ENCODE assay signal across 1 cellular context in the genomic region with DNA sequence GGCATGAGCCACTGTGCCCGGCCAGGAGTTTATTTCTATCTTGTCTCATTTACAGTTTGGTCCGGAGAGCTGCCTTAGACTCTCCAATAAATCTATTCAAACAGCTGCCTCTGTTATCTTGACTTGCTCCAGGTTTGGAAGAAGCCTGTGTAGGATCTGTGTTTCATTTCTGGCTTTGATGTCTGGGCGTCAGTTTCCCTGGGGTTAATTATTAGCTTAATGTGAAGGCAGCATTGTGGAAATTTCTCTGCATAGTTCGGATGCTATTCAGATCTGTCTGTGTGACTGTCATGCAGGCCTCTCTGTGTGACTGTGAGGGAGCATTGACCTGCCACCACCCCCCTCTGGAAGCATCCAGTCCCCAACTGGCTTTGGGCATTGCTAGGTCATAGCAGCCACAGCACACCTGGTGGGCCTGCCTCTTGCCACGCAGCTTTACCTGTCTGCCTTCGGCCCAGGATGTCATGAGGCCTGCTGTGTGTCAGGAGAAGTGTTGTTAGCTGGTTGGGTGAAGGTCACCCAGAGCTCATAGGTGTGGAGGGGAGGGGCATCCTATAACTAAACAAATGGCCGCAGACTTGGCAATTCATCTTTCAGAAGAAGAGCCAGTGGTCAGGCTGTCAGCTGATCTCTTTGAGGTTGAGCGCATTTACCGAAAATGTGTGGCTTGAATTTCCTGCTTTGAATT.
A peak's percentile ranks its signal among the peaks of the same experiment; 100 is the strongest.
TF ChIP-seq lines count a peak whose summit lies in the region.

No MANE protein-coding gene starts in this region.

TF ChIP-seq in HepG2, 621 proteins besides CTCF, POLR2A, EP300 and RAD21 (continued from another document and continues in another):
- TF ChIP-seq, protein P1, sequence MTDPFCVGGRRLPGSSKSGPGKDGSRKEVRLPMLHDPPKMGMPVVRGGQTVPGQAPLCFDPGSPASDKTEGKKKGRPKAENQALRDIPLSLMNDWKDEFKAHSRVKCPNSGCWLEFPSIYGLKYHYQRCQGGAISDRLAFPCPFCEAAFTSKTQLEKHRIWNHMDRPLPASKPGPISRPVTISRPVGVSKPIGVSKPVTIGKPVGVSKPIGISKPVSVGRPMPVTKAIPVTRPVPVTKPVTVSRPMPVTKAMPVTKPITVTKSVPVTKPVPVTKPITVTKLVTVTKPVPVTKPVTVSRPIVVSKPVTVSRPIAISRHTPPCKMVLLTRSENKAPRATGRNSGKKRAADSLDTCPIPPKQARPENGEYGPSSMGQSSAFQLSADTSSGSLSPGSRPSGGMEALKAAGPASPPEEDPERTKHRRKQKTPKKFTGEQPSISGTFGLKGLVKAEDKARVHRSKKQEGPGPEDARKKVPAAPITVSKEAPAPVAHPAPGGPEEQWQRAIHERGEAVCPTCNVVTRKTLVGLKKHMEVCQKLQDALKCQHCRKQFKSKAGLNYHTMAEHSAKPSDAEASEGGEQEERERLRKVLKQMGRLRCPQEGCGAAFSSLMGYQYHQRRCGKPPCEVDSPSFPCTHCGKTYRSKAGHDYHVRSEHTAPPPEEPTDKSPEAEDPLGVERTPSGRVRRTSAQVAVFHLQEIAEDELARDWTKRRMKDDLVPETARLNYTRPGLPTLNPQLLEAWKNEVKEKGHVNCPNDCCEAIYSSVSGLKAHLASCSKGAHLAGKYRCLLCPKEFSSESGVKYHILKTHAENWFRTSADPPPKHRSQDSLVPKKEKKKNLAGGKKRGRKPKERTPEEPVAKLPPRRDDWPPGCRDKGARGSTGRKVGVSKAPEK (CRISPR knock-in tag; IDR thresholded peaks at IDR 0.05; ENCODE audit: borderline replicate concordance) = no peak
- TF ChIP-seq ARHGAP35 (CRISPR knock-in tag; IDR thresholded peaks at IDR 0.05; ENCODE audit: borderline replicate concordance) (no peak), MBD4 (IDR thresholded peaks at IDR 0.05; ENCODE audit: borderline replicate concordance, low read length) (no peak), ZSCAN22 (CRISPR knock-in tag; IDR thresholded peaks at IDR 0.05) (no peak), ZSCAN30 (CRISPR knock-in tag; IDR thresholded peaks at IDR 0.05) (no peak), RXRA (CRISPR knock-in tag; IDR thresholded peaks at IDR 0.05) (peak; percentile 94), NFIC (IDR thresholded peaks at IDR 0.05; ENCODE audit: low read length) (no peak), YY1 (IDR thresholded peaks at IDR 0.05; ENCODE audit: insufficient read depth, insufficient replicate concordance, low read depth, low read length) (peak; percentile 42), KLF15 (CRISPR knock-in tag; IDR thresholded peaks at IDR 0.05; ENCODE audit: borderline replicate concordance) (no peak), ZNF7 (CRISPR knock-in tag; IDR thresholded peaks at IDR 0.05) (no peak), POLR2AphosphoS2 (IDR thresholded peaks at IDR 0.05; ENCODE audit: low read depth, low read length) (no peak), NFKBIZ (CRISPR knock-in tag; IDR thresholded peaks at IDR 0.05) (no peak), YEATS4 (CRISPR knock-in tag; IDR thresholded peaks at IDR 0.05; ENCODE audit: borderline replicate concordance) (peak; percentile 47; the same call in 1 of the 2 replicates), ZNF891 (CRISPR knock-in tag; IDR thresholded peaks at IDR 0.05) (no peak), ZNF329 (CRISPR knock-in tag; IDR thresholded peaks at IDR 0.05; ENCODE audit: low read depth) (no peak), HOXA7 (CRISPR knock-in tag; IDR thresholded peaks at IDR 0.05) (no peak), SRY (CRISPR knock-in tag; IDR thresholded peaks at IDR 0.05) (no peak), ZNF567 (CRISPR knock-in tag; IDR thresholded peaks at IDR 0.05; ENCODE audit: borderline replicate concordance) (no peak), ZNF720 (CRISPR knock-in tag; IDR thresholded peaks at IDR 0.05) (no peak), ZNF383 (CRISPR knock-in tag; IDR thresholded peaks at IDR 0.05; ENCODE audit: borderline replicate concordance) (no peak), CC2D1A (CRISPR knock-in tag; IDR thresholded peaks at IDR 0.05) (no peak), JDP2 (CRISPR knock-in tag; IDR thresholded peaks at IDR 0.05; ENCODE audit: borderline replicate concordance) (no peak), PCBP2 (optimal IDR thresholded peaks at IDR 0.05; ENCODE audit: low read depth, low read length, poor library complexity, severe bottlenecking) (no peak), MTA3 (CRISPR knock-in tag; IDR thresholded peaks at IDR 0.05) (no peak), PPARG (CRISPR knock-in tag; conservative IDR thresholded peaks at IDR 0.05) (peak; percentile 53), ZFP36L2 (CRISPR knock-in tag; IDR thresholded peaks at IDR 0.05) (no peak), CHCHD3 (CRISPR knock-in tag; IDR thresholded peaks at IDR 0.05) (no peak), ZNF746 (CRISPR knock-in tag; IDR thresholded peaks at IDR 0.05) (peak; percentile 22; the same call in 1 of the 2 replicates), ZBTB3 (CRISPR knock-in tag; IDR thresholded peaks at IDR 0.05; ENCODE audit: borderline replicate concordance, low read depth) (no peak), SRSF1 (optimal IDR thresholded peaks at IDR 0.05; ENCODE audit: low read depth, low read length) (no peak), HMGA1 (CRISPR knock-in tag; conservative IDR thresholded peaks at IDR 0.05) (no peak), ZBTB38 (CRISPR knock-in tag; IDR thresholded peaks at IDR 0.05) (peak; percentile 61; the same call in 1 of the 2 replicates), SIN3A (IDR thresholded peaks at IDR 0.05; ENCODE audit: borderline replicate concordance, low read depth, low read length) (peak; percentile 73; the same call in 1 of the 2 replicates), ZNF234 (CRISPR knock-in tag; conservative IDR thresholded peaks at IDR 0.05) (no peak), MAF1 (CRISPR knock-in tag; IDR thresholded peaks at IDR 0.05; ENCODE audit: borderline replicate concordance) (no peak), ZNF552 (CRISPR knock-in tag; IDR thresholded peaks at IDR 0.05; ENCODE audit: borderline replicate concordance) (0 out of 2 replicates have a peak, but pooled peaks have one; percentile 14), ESRRA (CRISPR knock-in tag; IDR thresholded peaks at IDR 0.05; ENCODE audit: low read depth) (no peak)
- TF ChIP-seq, protein P2, sequence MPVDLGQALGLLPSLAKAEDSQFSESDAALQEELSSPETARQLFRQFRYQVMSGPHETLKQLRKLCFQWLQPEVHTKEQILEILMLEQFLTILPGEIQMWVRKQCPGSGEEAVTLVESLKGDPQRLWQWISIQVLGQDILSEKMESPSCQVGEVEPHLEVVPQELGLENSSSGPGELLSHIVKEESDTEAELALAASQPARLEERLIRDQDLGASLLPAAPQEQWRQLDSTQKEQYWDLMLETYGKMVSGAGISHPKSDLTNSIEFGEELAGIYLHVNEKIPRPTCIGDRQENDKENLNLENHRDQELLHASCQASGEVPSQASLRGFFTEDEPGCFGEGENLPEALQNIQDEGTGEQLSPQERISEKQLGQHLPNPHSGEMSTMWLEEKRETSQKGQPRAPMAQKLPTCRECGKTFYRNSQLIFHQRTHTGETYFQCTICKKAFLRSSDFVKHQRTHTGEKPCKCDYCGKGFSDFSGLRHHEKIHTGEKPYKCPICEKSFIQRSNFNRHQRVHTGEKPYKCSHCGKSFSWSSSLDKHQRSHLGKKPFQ (CRISPR knock-in tag; IDR thresholded peaks at IDR 0.05; ENCODE audit: insufficient replicate concordance) = no peak
- TF ChIP-seq, protein P3, sequence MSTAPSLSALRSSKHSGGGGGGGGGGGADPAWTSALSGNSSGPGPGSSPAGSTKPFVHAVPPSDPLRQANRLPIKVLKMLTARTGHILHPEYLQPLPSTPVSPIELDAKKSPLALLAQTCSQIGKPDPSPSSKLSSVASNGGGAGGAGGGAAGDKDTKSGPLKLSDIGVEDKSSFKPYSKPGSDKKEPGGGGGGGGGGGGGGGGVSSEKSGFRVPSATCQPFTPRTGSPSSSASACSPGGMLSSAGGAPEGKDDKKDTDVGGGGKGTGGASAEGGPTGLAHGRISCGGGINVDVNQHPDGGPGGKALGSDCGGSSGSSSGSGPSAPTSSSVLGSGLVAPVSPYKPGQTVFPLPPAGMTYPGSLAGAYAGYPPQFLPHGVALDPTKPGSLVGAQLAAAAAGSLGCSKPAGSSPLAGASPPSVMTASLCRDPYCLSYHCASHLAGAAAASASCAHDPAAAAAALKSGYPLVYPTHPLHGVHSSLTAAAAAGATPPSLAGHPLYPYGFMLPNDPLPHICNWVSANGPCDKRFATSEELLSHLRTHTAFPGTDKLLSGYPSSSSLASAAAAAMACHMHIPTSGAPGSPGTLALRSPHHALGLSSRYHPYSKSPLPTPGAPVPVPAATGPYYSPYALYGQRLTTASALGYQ (CRISPR knock-in tag; IDR thresholded peaks at IDR 0.05) = no peak; the same call in 1 of the 2 replicates
- TF ChIP-seq, protein P4, sequence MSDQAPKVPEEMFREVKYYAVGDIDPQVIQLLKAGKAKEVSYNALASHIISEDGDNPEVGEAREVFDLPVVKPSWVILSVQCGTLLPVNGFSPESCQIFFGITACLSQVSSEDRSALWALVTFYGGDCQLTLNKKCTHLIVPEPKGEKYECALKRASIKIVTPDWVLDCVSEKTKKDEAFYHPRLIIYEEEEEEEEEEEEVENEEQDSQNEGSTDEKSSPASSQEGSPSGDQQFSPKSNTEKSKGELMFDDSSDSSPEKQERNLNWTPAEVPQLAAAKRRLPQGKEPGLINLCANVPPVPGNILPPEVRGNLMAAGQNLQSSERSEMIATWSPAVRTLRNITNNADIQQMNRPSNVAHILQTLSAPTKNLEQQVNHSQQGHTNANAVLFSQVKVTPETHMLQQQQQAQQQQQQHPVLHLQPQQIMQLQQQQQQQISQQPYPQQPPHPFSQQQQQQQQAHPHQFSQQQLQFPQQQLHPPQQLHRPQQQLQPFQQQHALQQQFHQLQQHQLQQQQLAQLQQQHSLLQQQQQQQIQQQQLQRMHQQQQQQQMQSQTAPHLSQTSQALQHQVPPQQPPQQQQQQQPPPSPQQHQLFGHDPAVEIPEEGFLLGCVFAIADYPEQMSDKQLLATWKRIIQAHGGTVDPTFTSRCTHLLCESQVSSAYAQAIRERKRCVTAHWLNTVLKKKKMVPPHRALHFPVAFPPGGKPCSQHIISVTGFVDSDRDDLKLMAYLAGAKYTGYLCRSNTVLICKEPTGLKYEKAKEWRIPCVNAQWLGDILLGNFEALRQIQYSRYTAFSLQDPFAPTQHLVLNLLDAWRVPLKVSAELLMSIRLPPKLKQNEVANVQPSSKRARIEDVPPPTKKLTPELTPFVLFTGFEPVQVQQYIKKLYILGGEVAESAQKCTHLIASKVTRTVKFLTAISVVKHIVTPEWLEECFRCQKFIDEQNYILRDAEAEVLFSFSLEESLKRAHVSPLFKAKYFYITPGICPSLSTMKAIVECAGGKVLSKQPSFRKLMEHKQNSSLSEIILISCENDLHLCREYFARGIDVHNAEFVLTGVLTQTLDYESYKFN (CRISPR knock-in tag; conservative IDR thresholded peaks at IDR 0.05) = peak; percentile 90
- TF ChIP-seq, protein P5, sequence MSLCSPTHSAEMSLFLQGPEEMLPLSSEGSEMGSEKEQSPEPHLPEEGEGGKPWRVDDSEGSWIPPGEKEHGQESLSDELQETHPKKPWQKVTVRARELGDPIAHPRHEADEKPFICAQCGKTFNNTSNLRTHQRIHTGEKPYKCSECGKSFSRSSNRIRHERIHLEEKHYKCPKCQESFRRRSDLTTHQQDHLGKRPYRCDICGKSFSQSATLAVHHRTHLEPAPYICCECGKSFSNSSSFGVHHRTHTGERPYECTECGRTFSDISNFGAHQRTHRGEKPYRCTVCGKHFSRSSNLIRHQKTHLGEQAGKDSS (CRISPR knock-in tag; IDR thresholded peaks at IDR 0.05; ENCODE audit: borderline replicate concordance, low read depth) = no peak
- TF ChIP-seq, protein P6, sequence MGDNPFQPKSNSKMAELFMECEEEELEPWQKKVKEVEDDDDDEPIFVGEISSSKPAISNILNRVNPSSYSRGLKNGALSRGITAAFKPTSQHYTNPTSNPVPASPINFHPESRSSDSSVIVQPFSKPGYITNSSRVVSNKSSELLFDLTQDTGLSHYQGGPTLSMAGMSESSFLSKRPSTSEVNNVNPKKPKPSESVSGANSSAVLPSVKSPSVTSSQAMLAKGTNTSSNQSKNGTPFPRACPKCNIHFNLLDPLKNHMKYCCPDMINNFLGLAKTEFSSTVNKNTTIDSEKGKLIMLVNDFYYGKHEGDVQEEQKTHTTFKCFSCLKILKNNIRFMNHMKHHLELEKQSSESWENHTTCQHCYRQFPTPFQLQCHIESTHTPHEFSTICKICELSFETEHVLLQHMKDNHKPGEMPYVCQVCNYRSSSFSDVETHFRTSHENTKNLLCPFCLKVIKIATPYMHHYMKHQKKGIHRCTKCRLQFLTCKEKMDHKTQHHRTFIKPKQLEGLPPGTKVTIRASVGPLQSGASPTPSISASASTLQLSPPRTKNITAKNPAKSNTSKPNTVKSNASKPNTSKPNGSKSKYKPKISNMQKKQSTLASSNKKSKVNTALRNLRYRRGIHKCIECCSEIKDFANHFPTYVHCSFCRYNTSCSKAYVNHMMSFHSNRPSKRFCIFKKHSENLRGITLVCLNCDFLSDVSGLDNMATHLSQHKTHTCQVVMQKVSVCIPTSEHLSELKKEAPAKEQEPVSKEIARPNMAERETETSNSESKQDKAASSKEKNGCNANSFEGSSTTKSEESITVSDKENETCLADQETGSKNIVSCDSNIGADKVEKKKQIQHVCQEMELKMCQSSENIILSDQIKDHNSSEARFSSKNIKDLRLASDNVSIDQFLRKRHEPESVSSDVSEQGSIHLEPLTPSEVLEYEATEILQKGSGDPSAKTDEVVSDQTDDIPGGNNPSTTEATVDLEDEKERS (CRISPR knock-in tag; IDR thresholded peaks at IDR 0.05) = no peak
- TF ChIP-seq, protein P7, sequence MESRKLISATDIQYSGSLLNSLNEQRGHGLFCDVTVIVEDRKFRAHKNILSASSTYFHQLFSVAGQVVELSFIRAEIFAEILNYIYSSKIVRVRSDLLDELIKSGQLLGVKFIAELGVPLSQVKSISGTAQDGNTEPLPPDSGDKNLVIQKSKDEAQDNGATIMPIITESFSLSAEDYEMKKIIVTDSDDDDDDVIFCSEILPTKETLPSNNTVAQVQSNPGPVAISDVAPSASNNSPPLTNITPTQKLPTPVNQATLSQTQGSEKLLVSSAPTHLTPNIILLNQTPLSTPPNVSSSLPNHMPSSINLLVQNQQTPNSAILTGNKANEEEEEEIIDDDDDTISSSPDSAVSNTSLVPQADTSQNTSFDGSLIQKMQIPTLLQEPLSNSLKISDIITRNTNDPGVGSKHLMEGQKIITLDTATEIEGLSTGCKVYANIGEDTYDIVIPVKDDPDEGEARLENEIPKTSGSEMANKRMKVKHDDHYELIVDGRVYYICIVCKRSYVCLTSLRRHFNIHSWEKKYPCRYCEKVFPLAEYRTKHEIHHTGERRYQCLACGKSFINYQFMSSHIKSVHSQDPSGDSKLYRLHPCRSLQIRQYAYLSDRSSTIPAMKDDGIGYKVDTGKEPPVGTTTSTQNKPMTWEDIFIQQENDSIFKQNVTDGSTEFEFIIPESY (CRISPR knock-in tag; IDR thresholded peaks at IDR 0.05) = no peak
- TF ChIP-seq, protein P8, sequence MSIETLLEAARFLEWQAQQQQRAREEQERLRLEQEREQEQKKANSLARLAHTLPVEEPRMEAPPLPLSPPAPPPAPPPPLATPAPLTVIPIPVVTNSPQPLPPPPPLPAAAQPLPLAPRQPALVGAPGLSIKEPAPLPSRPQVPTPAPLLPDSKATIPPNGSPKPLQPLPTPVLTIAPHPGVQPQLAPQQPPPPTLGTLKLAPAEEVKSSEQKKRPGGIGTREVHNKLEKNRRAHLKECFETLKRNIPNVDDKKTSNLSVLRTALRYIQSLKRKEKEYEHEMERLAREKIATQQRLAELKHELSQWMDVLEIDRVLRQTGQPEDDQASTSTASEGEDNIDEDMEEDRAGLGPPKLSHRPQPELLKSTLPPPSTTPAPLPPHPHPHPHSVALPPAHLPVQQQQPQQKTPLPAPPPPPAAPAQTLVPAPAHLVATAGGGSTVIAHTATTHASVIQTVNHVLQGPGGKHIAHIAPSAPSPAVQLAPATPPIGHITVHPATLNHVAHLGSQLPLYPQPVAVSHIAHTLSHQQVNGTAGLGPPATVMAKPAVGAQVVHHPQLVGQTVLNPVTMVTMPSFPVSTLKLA (IDR thresholded peaks at IDR 0.05) = no peak
